In the genomic region with DNA sequence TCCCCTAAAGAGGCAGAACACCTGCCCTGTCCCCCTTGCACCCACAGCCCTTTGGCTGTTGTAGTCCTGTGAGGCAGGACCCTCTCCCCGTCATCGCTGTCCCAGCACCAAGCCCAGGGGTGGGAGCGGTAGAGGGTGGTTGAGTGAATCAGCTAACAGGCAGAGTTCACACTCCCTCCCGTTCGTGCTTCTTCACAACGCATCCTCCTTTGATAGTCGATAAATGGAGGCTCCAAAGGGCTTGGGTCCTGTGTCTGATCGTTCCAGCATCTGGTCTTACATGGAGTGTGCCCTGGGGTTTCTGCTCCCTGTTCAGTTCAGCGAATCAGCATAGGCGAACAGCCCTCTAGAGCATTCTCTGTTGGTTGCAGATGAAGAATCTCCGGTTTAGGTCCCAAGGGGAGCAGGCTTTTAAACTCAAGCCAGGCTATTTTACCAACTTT, we compare ENCODE assay signal across 8 cellular contexts. TPM values are rescaled to one million over a fixed set of nuclear protein-coding genes. Genes with fewer than 3 reads are reported as not detected.
DNase-seq lines count a peak whose midpoint lies in the region; ATAC-seq and TF ChIP-seq lines count a peak whose summit lies in the region.

No MANE protein-coding gene starts in this region.

- peak overlapping the region; percentile 93 to 98 (median 96) for H3K27ac ChIP-seq in heart left ventricle

- intact Hi-C loops in heart left ventricle (cut with DNase I) (loop anchor here in 7 of 10 donors (2.0 to 5.0 kb wide), 4 partner anchors 34 to 39 kb away; a partner anchor contains a TSS), Right ventricle myocardium inferior (cut with DNase I) (loop anchor here (2.0 kb wide), 1 partner anchor 39 kb away; a partner anchor contains a TSS)

- H3K4me3 ChIP-seq in heart left ventricle, result peak overlapping the region in 10 of 12 donors; percentile 77 to 98 (median 91)

- peaks cover 0 to 40% (median 17%) of the 10 kb centered on the region in 12 donors for H3K4me1 ChIP-seq in heart left ventricle

- no peaks in the 10 kb centered on the region for H3K9me3 Mint-ChIP-seq in stimulated activated effector memory CD8-positive, alpha-beta T cell treated with anti-CD3 and anti-CD28 coated beads, Interleukin-12 subunit alpha, Interleukin-12 subunit beta, amount 100 ng/mL, for 72 hours

- peaks cover 57% of the 10 kb centered on the region for H3K4me1 Mint-ChIP-seq in stimulated activated effector memory CD8-positive, alpha-beta T cell treated with anti-CD3 and anti-CD28 coated beads, Interleukin-12 subunit alpha, Interleukin-12 subunit beta, amount 100 ng/mL, for 72 hours

- peaks cover 3 to 58% (median 52%) of the 10 kb centered on the region in 9 donors for H3K36me3 ChIP-seq in heart left ventricle

- no peak for ATAC-seq in heart left ventricle
- no peak for ATAC-seq in Right ventricle myocardium inferior
- no peak for ATAC-seq in stimulated activated effector memory CD8-positive, alpha-beta T cell treated with anti-CD3 and anti-CD28 coated beads, Interleukin-12 subunit alpha, Interleukin-12 subunit beta, amount 100 ng/mL, for 72 hours
- no peak for ATAC-seq in GM19395 (IDR thresholded peaks at IDR 0.05; ENCODE audit: unreplicated experiment)

- H3K9me3 ChIP-seq in heart left ventricle, result no peaks in the 10 kb centered on the region

- DNase-seq in heart left ventricle, result peak in 1 of 5 donors; percentile 18
- no peak for DNase-seq in Right ventricle myocardium inferior (ENCODE audit: missing footprints)
- DNase-seq in activated T-cell treated with anti-CD3 and anti-CD28 coated beads, Interleukin-2, amount 50 U/mL, for 48 hours, result peak; percentile 30 to 31
- peak; percentile 35 for DNase-seq in hepatic stellate cell (ENCODE audit: low spot score)
- DNase-seq in stimulated activated effector memory CD8-positive, alpha-beta T cell treated with anti-CD3 and anti-CD28 coated beads, Interleukin-12 subunit alpha, Interleukin-12 subunit beta, amount 100 ng/mL, for 72 hours (ENCODE audit: low spot score in 2 of 2), result no peak
- DNase-seq in NCI-H510A (lab: John Stamatoyannopoulos, UW), result no peak
- DNase-seq in epidermal melanocyte (ENCODE audit: insufficient read length, low spot score), result no peak

- TF ChIP-seq POLR2A in heart left ventricle (IDR thresholded peaks at IDR 0.05), result no peak

- no peaks in the 10 kb centered on the region for H3K27me3 ChIP-seq in heart left ventricle

- H3K36me3 Mint-ChIP-seq in stimulated activated effector memory CD8-positive, alpha-beta T cell treated with anti-CD3 and anti-CD28 coated beads, Interleukin-12 subunit alpha, Interleukin-12 subunit beta, amount 100 ng/mL, for 72 hours, result peaks cover 94% of the 10 kb centered on the region

- 63 to 68% (median 65%) methylated on average over 11 of the region's 11 CpGs for WGBS in heart left ventricle, 4 donors

- no peak for TF ChIP-seq CTCF in heart left ventricle (IDR thresholded peaks at IDR 0.05)

- H3K27ac Mint-ChIP-seq in stimulated activated effector memory CD8-positive, alpha-beta T cell treated with anti-CD3 and anti-CD28 coated beads, Interleukin-12 subunit alpha, Interleukin-12 subunit beta, amount 100 ng/mL, for 72 hours, result peak overlapping the region; percentile 96

- H3K4me3 Mint-ChIP-seq in stimulated activated effector memory CD8-positive, alpha-beta T cell treated with anti-CD3 and anti-CD28 coated beads, Interleukin-12 subunit alpha, Interleukin-12 subunit beta, amount 100 ng/mL, for 72 hours, result peak overlapping the region; percentile 92

RNA-seq across cellular contexts. Expression of a gene that starts 0.8 kb away (rescaled TPM):
- total RNA-seq in heart left ventricle (10 to 100 TPM; 30.0 to 46.3 (median 37.7) TPM), Right ventricle myocardium inferior (42.3 TPM)
- polyA plus RNA-seq in heart left ventricle, result 10 to 100 TPM; 30.7 to 46.6 TPM

RNA-seq across cellular contexts. Expression of a gene that starts 28.4 kb away (rescaled TPM):
- total RNA-seq in heart left ventricle (100 to 1,000 TPM in 4 of 9 donors, 10 to 100 TPM in 5; 78.6 to 121 (median 93.9) TPM), Right ventricle myocardium inferior (83.9 TPM)
- 100 to 1,000 TPM in 1 of 2 donors, 10 to 100 TPM in 1; 82.3 to 115 TPM for polyA plus RNA-seq in heart left ventricle

Comparison
In these comparisons a context has a peak if more than half of its experiments do, and no peak if none do; other contexts are left out.
1. DNase-seq: peak in activated T-cell treated with anti-CD3 and anti-CD28 coated beads, Interleukin-2, amount 50 U/mL, for 48 hours (2 of 2) and hepatic stellate cell (single experiment); none in Right ventricle myocardium inferior (single experiment), stimulated activated effector memory CD8-positive, alpha-beta T cell treated with anti-CD3 and anti-CD28 coated beads, Interleukin-12 subunit alpha, Interleukin-12 subunit beta, amount 100 ng/mL, for 72 hours (0 of 2), NCI-H510A (single experiment) and epidermal melanocyte (single experiment).